In genomic region chr18:13756261-13756660, GRCh38 we compare ENCODE assay signal across 29 cellular contexts.
"Had no signal": no experiment of that assay in that cellular context is flagged by ENCODE, and none has a peak within 500 bp of the region (broad histone marks: within the 10 kb centered on the region; RNA-seq: fewer than 3 reads in every experiment).

No MANE protein-coding gene starts in this region.

- H3K4me3 ChIP-seq: gastrocnemius medialis had no signal

- FAIRE-seq: astrocyte, bronchial epithelial cell, colon, endometrium had no signal

- ATAC-seq: activated CD4-positive, CD25-positive, alpha-beta regulatory T cell treated with anti-CD3 and anti-CD28 coated beads, Interleukin-2, amount 50 U/mL, for 24 hours; activated CD8-positive, alpha-beta T cell treated with anti-CD3 and anti-CD28 coated beads for 36 hours; activated T-cell treated with anti-CD3 and anti-CD28 coated beads, Interleukin-2, amount 50 U/mL, for 4 hours; activated T-helper 17 cell treated with anti-CD3 and anti-CD28 coated beads, Interleukin-2, amount 50 U/mL, for 72 hours; esophagus mucosa; gastrocnemius medialis had no signal

- H3K27me3 ChIP-seq: brain microvascular endothelial cell, gastrocnemius medialis had no signal

- H3K9me3 ChIP-seq: gastrocnemius medialis had no signal

- H3K27ac ChIP-seq: brain microvascular endothelial cell, gastrocnemius medialis, WERI-Rb-1 had no signal

- DNase-seq: activated B cell treated with CpG ODN at 0.5 μM for 24 hours; activated CD4-positive, alpha-beta T cell treated with anti-CD3 and anti-CD28 coated beads for 48 hours; activated CD4-positive, alpha-beta T cell treated with anti-CD3 and anti-CD28 coated beads, Interleukin-2, amount 50 U/mL, for 1 hour; activated CD4-positive, alpha-beta T cell treated with anti-CD3 and anti-CD28 coated beads, Interleukin-2, amount 50 U/mL, for 48 hours; activated CD8-positive, alpha-beta memory T cell treated with anti-CD3 and anti-CD28 coated beads for 24 hours; activated CD8-positive, alpha-beta T cell treated with anti-CD3 and anti-CD28 coated beads for 36 hours; activated effector memory CD4-positive, alpha-beta T cell treated with Interleukin-2 at 50 U/mL for 16 hours; activated gamma-delta T cell treated with Interleukin-2 at 50 U/mL for 16 hours; activated naive CD4-positive, alpha-beta T cell treated with anti-CD3 and anti-CD28 coated beads, Interleukin-2, amount 50 U/mL, for 16 hours; activated naive CD4-positive, alpha-beta T cell treated with Interleukin-2 at 50 U/mL for 16 hours; activated T-cell treated with anti-CD3 and anti-CD28 coated beads, Interleukin-2, amount 50 U/mL, for 4 hours; amniotic stem cell; anterior cingulate cortex; brain microvascular endothelial cell; caudate nucleus; effector CD8-positive, alpha-beta T cell; foreskin fibroblast; gastrocnemius medialis; T-helper 1 cell; T-helper 17 cell; T1000; WERI-Rb-1 had no signal
